Comparison of ENCODE assay signal across 35 cellular contexts in genomic region chr3:161823910-161824309, GRCh38.
"Had no signal": no experiment of that assay in that cellular context is flagged by ENCODE, and none has a peak within 500 bp of the region (broad histone marks: within the 10 kb centered on the region; RNA-seq: fewer than 3 reads in every experiment).

No MANE protein-coding gene starts in this region.

- H3K36me3 Mint-ChIP-seq: activated CD8-positive, alpha-beta memory T cell treated with anti-CD3 and anti-CD28 coated beads, Interleukin-2, amount 10 ng/mL, durations not matched to agents 7 days and 5 days; activated naive CD4-positive, alpha-beta T cell treated with anti-CD3 and anti-CD28 coated beads, Interleukin-2, amount 50 U/mL, for 72 hours; activated naive CD8-positive, alpha-beta T cell treated with anti-CD3 and anti-CD28 coated beads for 36 hours had no signal

- H3K9me3 Mint-ChIP-seq: activated CD4-positive, alpha-beta memory T cell treated with anti-CD3 and anti-CD28 coated beads, Interleukin-2, amount 10 ng/mL, durations not matched to agents 7 days and 5 days; activated CD4-positive, alpha-beta T cell treated with anti-CD3 and anti-CD28 coated beads, Interleukin-2, amount 10 ng/mL, durations not matched to agents 24 days and 14 days; activated naive CD4-positive, alpha-beta T cell treated with anti-CD3 and anti-CD28 coated beads, Interleukin-2, amount 50 U/mL, for 72 hours; activated naive CD8-positive, alpha-beta T cell treated with anti-CD3 and anti-CD28 coated beads for 36 hours; activated T-cell treated with anti-CD3 and anti-CD28 coated beads, Interleukin-2, amount 50 U/mL, for 24 hours; activated T-helper 2 cell treated with anti-CD3 and anti-CD28 coated beads, Interferon-gamma antibody, Interleukin-2, Interleukin-4, amounts not matched to agents 10 μg/mL and 5 μg/mL and 100 μg/mL, durations not matched to agents 14 hours and 24 hours and 36 hours; T-helper 1 cell treated with Interleukin-12 subunit alpha and Interleukin-12 subunit beta and Interleukin-4 antibody, amounts not matched to agents 30 μg/mL and 1 μg/mL, for 36 hours; T-helper 2 cell treated with Interferon-gamma antibody and Interleukin-4, amounts not matched to agents 5 μg/mL and 100 μg/mL, for 36 hours had no signal

- H3K27ac ChIP-seq: adrenal gland, body of pancreas, brain microvascular endothelial cell, breast epithelium, VCaP had no signal

- H3K4me1 Mint-ChIP-seq: activated B cell treated with CpG ODN at 0.5 μM for 24 hours; activated CD4-positive, alpha-beta memory T cell treated with anti-CD3 and anti-CD28 coated beads, Interleukin-2, amount 10 ng/mL, durations not matched to agents 7 days and 5 days; activated CD4-positive, alpha-beta T cell treated with anti-CD3 and anti-CD28 coated beads, Interleukin-2, amount 10 ng/mL, durations not matched to agents 24 days and 14 days; activated CD8-positive, alpha-beta memory T cell treated with anti-CD3 and anti-CD28 coated beads, Interleukin-2, amount 10 ng/mL, durations not matched to agents 7 days and 5 days; activated naive CD8-positive, alpha-beta T cell treated with anti-CD3 and anti-CD28 coated beads for 36 hours had no signal

- H3K4me3 ChIP-seq: adrenal gland, body of pancreas, breast epithelium had no signal

- FAIRE-seq: astrocyte, colon, TTC549 had no signal

- DNase-seq: activated B cell treated with CpG ODN at 0.5 μM for 24 hours; activated CD4-positive, alpha-beta memory T cell treated with anti-CD3 and anti-CD28 coated beads, Interleukin-2, amount 10 ng/mL, durations not matched to agents 7 days and 5 days; activated CD4-positive, alpha-beta T cell treated with anti-CD3 and anti-CD28 coated beads for 4 hours; activated CD4-positive, alpha-beta T cell treated with anti-CD3 and anti-CD28 coated beads, Interleukin-2, amount 10 ng/mL, durations not matched to agents 24 days and 14 days; activated CD4-positive, alpha-beta T cell treated with anti-CD3 and anti-CD28 coated beads, Interleukin-2, amount 50 U/mL, for 1 hour; activated CD4-positive, alpha-beta T cell treated with anti-CD3 and anti-CD28 coated beads, Interleukin-2, amount 50 U/mL, for 48 hours; activated CD4-positive, CD25-positive, alpha-beta regulatory T cell treated with anti-CD3 and anti-CD28 coated beads, Interleukin-2, amount 50 U/mL, for 72 hours; activated CD8-positive, alpha-beta memory T cell treated with anti-CD3 and anti-CD28 coated beads for 24 hours; activated CD8-positive, alpha-beta memory T cell treated with anti-CD3 and anti-CD28 coated beads, Interleukin-2, amount 10 ng/mL, durations not matched to agents 7 days and 5 days; activated CD8-positive, alpha-beta memory T cell treated with anti-CD3 and anti-CD28 coated beads, Interleukin-2, amount 50 U/mL, for 48 hours; activated CD8-positive, alpha-beta T cell treated with anti-CD3 and anti-CD28 coated beads, Interleukin-2, amount 10 ng/mL, durations not matched to agents 7 days and 5 days; activated effector memory CD4-positive, alpha-beta T cell treated with Interleukin-2 at 50 U/mL for 16 hours; activated gamma-delta T cell; activated naive CD4-positive, alpha-beta T cell treated with anti-CD3 and anti-CD28 coated beads, Interleukin-2, amount 50 U/mL, for 16 hours; activated naive CD4-positive, alpha-beta T cell treated with Interleukin-2 at 50 U/mL for 16 hours; activated naive CD8-positive, alpha-beta T cell treated with anti-CD3 and anti-CD28 coated beads for 36 hours; activated T-cell treated with anti-CD3 and anti-CD28 coated beads, Interleukin-2, amount 50 U/mL, for 24 hours; activated T-cell treated with anti-CD3 and anti-CD28 coated beads, Interleukin-2, amount 50 U/mL, for 48 hours; adrenal gland; amniotic stem cell; aorta; body of pancreas; brain microvascular endothelial cell; central memory CD4-positive, alpha-beta T cell; T-helper 2 cell; T-helper 9 cell had no signal

- H3K27ac Mint-ChIP-seq: activated B cell treated with CpG ODN at 0.5 μM for 24 hours; activated CD4-positive, alpha-beta memory T cell treated with anti-CD3 and anti-CD28 coated beads, Interleukin-2, amount 10 ng/mL, durations not matched to agents 7 days and 5 days; activated CD4-positive, alpha-beta T cell treated with anti-CD3 and anti-CD28 coated beads, Interleukin-2, amount 10 ng/mL, durations not matched to agents 24 days and 14 days; activated CD8-positive, alpha-beta memory T cell treated with anti-CD3 and anti-CD28 coated beads, Interleukin-2, amount 10 ng/mL, durations not matched to agents 7 days and 5 days; activated CD8-positive, alpha-beta T cell treated with anti-CD3 and anti-CD28 coated beads, Interleukin-2, amount 10 ng/mL, durations not matched to agents 7 days and 5 days; activated naive CD4-positive, alpha-beta T cell treated with anti-CD3 and anti-CD28 coated beads, Interleukin-2, amount 50 U/mL, for 72 hours; activated naive CD8-positive, alpha-beta T cell treated with anti-CD3 and anti-CD28 coated beads for 36 hours; activated T-cell treated with anti-CD3 and anti-CD28 coated beads, Interleukin-2, amount 50 U/mL, for 24 hours; activated T-helper 2 cell treated with anti-CD3 and anti-CD28 coated beads, Interferon-gamma antibody, Interleukin-2, Interleukin-4, amounts not matched to agents 10 μg/mL and 5 μg/mL and 100 μg/mL, durations not matched to agents 14 hours and 24 hours and 36 hours; T-helper 1 cell treated with Interleukin-12 subunit alpha and Interleukin-12 subunit beta and Interleukin-4 antibody, amounts not matched to agents 30 μg/mL and 1 μg/mL, for 36 hours; T-helper 2 cell treated with Interferon-gamma antibody and Interleukin-4, amounts not matched to agents 5 μg/mL and 100 μg/mL, for 36 hours had no signal

- H3K9me3 ChIP-seq: adrenal gland, body of pancreas, breast epithelium had no signal

- H3K27me3 ChIP-seq: adrenal gland, body of pancreas, brain microvascular endothelial cell, breast epithelium had no signal

- H3K36me3 ChIP-seq: adrenal gland, brain microvascular endothelial cell, breast epithelium had no signal

- H3K4me3 Mint-ChIP-seq: activated B cell treated with CpG ODN at 0.5 μM for 24 hours; activated CD4-positive, alpha-beta memory T cell treated with anti-CD3 and anti-CD28 coated beads, Interleukin-2, amount 10 ng/mL, durations not matched to agents 7 days and 5 days; activated CD4-positive, alpha-beta T cell treated with anti-CD3 and anti-CD28 coated beads, Interleukin-2, amount 10 ng/mL, durations not matched to agents 24 days and 14 days; activated CD8-positive, alpha-beta memory T cell treated with anti-CD3 and anti-CD28 coated beads, Interleukin-2, amount 10 ng/mL, durations not matched to agents 7 days and 5 days; activated CD8-positive, alpha-beta T cell treated with anti-CD3 and anti-CD28 coated beads, Interleukin-2, amount 10 ng/mL, durations not matched to agents 7 days and 5 days; activated naive CD8-positive, alpha-beta T cell treated with anti-CD3 and anti-CD28 coated beads for 36 hours; activated T-cell treated with anti-CD3 and anti-CD28 coated beads, Interleukin-2, amount 50 U/mL, for 24 hours; T-helper 1 cell treated with Interleukin-12 subunit alpha and Interleukin-12 subunit beta and Interleukin-4 antibody, amounts not matched to agents 30 μg/mL and 1 μg/mL, for 36 hours; T-helper 2 cell treated with Interferon-gamma antibody and Interleukin-4, amounts not matched to agents 5 μg/mL and 100 μg/mL, for 36 hours had no signal

- H3K4me1 ChIP-seq: adrenal gland, body of pancreas, breast epithelium had no signal

- H3K27me3 Mint-ChIP-seq: activated B cell treated with CpG ODN at 0.5 μM for 24 hours; activated CD4-positive, alpha-beta memory T cell treated with anti-CD3 and anti-CD28 coated beads, Interleukin-2, amount 10 ng/mL, durations not matched to agents 7 days and 5 days; activated CD4-positive, alpha-beta T cell treated with anti-CD3 and anti-CD28 coated beads, Interleukin-2, amount 10 ng/mL, durations not matched to agents 24 days and 14 days; activated CD8-positive, alpha-beta memory T cell treated with anti-CD3 and anti-CD28 coated beads, Interleukin-2, amount 10 ng/mL, durations not matched to agents 7 days and 5 days; activated naive CD8-positive, alpha-beta T cell treated with anti-CD3 and anti-CD28 coated beads for 36 hours; activated T-cell treated with anti-CD3 and anti-CD28 coated beads, Interleukin-2, amount 50 U/mL, for 24 hours had no signal

- ATAC-seq: activated CD8-positive, alpha-beta memory T cell treated with anti-CD3 and anti-CD28 coated beads, Interleukin-2, amount 10 ng/mL, durations not matched to agents 7 days and 5 days; activated CD8-positive, alpha-beta T cell treated with anti-CD3 and anti-CD28 coated beads, Interleukin-2, amount 10 ng/mL, durations not matched to agents 7 days and 5 days; activated naive CD4-positive, alpha-beta T cell treated with anti-CD3 and anti-CD28 coated beads, Interleukin-2, amount 50 U/mL, for 72 hours; body of pancreas had no signal
